2 cellular contexts compared by ENCODE assay signal in the genomic region with DNA sequence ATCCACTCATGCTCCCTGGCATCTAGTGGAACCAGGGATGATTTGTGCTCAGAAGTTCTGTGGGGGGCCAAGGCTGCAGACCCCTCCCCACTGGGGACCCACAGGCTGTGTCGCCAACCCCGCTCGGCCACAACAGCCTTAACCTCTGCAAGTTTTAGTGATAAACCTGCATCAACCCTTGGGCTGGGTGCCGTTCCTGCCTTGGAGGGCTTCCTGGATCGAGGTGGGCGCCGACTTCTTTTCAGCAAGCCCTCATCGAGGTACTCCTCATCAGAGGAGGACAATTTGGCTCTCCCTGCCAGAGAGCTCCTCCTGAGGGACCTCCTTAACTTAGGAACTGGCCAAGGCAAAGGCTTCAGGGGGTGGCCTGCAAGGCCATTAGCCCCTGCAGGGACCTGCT.
TF ChIP-seq lines count a peak whose summit lies in the region.

No MANE protein-coding gene starts in this region.

TF ChIP-seq in H1, 55 proteins besides CTCF, POLR2A, EP300 and RAD21:
- TF ChIP-seq CBX5 (IDR thresholded peaks at IDR 0.05; ENCODE audit: low read depth, low read length) (no peak), FOSL1 (IDR thresholded peaks at IDR 0.05; ENCODE audit: insufficient read depth, low read depth, low read length) (no peak), SIRT6 (IDR thresholded peaks at IDR 0.05; ENCODE audit: low read length) (no peak), BRCA1 (IDR thresholded peaks at IDR 0.05; ENCODE audit: low read depth, low read length) (no peak), TEAD4 (IDR thresholded peaks at IDR 0.05; ENCODE audit: low read depth, low read length) (no peak), ASH2L (IDR thresholded peaks at IDR 0.05; ENCODE audit: low read length) (no peak), KDM5A (IDR thresholded peaks at IDR 0.05; ENCODE audit: low read length) (no peak), SP1 (IDR thresholded peaks at IDR 0.05; ENCODE audit: low read depth, low read length) (no peak), SRF (IDR thresholded peaks at IDR 0.05; ENCODE audit: low read depth, low read length) (no peak), EGR1 (IDR thresholded peaks at IDR 0.05; ENCODE audit: borderline replicate concordance, low read depth, low read length) (no peak), CTBP2 (IDR thresholded peaks at IDR 0.05; ENCODE audit: borderline replicate concordance, insufficient read depth, insufficient read length, low read length) (no peak), MAFK (IDR thresholded peaks at IDR 0.05; ENCODE audit: low read depth, low read length) (no peak)
- TF ChIP-seq, protein P1, sequence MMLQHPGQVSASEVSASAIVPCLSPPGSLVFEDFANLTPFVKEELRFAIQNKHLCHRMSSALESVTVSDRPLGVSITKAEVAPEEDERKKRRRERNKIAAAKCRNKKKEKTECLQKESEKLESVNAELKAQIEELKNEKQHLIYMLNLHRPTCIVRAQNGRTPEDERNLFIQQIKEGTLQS (IDR thresholded peaks at IDR 0.05; ENCODE audit: insufficient read depth, low read depth, low read length): no peak
- TF ChIP-seq, protein P2, sequence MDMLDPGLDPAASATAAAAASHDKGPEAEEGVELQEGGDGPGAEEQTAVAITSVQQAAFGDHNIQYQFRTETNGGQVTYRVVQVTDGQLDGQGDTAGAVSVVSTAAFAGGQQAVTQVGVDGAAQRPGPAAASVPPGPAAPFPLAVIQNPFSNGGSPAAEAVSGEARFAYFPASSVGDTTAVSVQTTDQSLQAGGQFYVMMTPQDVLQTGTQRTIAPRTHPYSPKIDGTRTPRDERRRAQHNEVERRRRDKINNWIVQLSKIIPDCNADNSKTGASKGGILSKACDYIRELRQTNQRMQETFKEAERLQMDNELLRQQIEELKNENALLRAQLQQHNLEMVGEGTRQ (IDR thresholded peaks at IDR 0.05; ENCODE audit: low read length): no peak
TF ChIP-seq in H1: peak in this region for 0.

TF ChIP-seq in liver, 16 proteins besides CTCF, POLR2A, EP300 and RAD21:
- TF ChIP-seq HNF4G (IDR thresholded peaks at IDR 0.05) (no peak), TAF1 (conservative IDR thresholded peaks at IDR 0.05) (no peak), FOXA2 (IDR thresholded peaks at IDR 0.05) (no peak), NR2F2 (IDR thresholded peaks at IDR 0.05) (no peak), FOXA1 (IDR thresholded peaks at IDR 0.05) (no peak), SP1 (IDR thresholded peaks at IDR 0.05) (no peak), GABPA (IDR thresholded peaks at IDR 0.05 in 1 of 2, conservative IDR thresholded peaks at IDR 0.05 in 1 of 2) (no peak), RXRA (IDR thresholded peaks at IDR 0.05) (no peak), JUND (IDR thresholded peaks at IDR 0.05) (no peak), HNF4A (conservative IDR thresholded peaks at IDR 0.05) (no peak), EGR1 (IDR thresholded peaks at IDR 0.05; ENCODE audit: low read depth in 2 of 2) (no peak), YY1 (IDR thresholded peaks at IDR 0.05) (no peak)
- TF ChIP-seq, protein P3, sequence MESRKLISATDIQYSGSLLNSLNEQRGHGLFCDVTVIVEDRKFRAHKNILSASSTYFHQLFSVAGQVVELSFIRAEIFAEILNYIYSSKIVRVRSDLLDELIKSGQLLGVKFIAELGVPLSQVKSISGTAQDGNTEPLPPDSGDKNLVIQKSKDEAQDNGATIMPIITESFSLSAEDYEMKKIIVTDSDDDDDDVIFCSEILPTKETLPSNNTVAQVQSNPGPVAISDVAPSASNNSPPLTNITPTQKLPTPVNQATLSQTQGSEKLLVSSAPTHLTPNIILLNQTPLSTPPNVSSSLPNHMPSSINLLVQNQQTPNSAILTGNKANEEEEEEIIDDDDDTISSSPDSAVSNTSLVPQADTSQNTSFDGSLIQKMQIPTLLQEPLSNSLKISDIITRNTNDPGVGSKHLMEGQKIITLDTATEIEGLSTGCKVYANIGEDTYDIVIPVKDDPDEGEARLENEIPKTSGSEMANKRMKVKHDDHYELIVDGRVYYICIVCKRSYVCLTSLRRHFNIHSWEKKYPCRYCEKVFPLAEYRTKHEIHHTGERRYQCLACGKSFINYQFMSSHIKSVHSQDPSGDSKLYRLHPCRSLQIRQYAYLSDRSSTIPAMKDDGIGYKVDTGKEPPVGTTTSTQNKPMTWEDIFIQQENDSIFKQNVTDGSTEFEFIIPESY (IDR thresholded peaks at IDR 0.05): no peak
- TF ChIP-seq, protein P1 (IDR thresholded peaks at IDR 0.05): no peak
- TF ChIP-seq, protein P4, sequence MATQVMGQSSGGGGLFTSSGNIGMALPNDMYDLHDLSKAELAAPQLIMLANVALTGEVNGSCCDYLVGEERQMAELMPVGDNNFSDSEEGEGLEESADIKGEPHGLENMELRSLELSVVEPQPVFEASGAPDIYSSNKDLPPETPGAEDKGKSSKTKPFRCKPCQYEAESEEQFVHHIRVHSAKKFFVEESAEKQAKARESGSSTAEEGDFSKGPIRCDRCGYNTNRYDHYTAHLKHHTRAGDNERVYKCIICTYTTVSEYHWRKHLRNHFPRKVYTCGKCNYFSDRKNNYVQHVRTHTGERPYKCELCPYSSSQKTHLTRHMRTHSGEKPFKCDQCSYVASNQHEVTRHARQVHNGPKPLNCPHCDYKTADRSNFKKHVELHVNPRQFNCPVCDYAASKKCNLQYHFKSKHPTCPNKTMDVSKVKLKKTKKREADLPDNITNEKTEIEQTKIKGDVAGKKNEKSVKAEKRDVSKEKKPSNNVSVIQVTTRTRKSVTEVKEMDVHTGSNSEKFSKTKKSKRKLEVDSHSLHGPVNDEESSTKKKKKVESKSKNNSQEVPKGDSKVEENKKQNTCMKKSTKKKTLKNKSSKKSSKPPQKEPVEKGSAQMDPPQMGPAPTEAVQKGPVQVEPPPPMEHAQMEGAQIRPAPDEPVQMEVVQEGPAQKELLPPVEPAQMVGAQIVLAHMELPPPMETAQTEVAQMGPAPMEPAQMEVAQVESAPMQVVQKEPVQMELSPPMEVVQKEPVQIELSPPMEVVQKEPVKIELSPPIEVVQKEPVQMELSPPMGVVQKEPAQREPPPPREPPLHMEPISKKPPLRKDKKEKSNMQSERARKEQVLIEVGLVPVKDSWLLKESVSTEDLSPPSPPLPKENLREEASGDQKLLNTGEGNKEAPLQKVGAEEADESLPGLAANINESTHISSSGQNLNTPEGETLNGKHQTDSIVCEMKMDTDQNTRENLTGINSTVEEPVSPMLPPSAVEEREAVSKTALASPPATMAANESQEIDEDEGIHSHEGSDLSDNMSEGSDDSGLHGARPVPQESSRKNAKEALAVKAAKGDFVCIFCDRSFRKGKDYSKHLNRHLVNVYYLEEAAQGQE (IDR thresholded peaks at IDR 0.05): no peak
- TF ChIP-seq, protein P5, sequence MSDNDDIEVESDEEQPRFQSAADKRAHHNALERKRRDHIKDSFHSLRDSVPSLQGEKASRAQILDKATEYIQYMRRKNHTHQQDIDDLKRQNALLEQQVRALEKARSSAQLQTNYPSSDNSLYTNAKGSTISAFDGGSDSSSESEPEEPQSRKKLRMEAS (IDR thresholded peaks at IDR 0.05): no peak
